ENCODE assay signal across 8 cellular contexts in the genomic region with DNA sequence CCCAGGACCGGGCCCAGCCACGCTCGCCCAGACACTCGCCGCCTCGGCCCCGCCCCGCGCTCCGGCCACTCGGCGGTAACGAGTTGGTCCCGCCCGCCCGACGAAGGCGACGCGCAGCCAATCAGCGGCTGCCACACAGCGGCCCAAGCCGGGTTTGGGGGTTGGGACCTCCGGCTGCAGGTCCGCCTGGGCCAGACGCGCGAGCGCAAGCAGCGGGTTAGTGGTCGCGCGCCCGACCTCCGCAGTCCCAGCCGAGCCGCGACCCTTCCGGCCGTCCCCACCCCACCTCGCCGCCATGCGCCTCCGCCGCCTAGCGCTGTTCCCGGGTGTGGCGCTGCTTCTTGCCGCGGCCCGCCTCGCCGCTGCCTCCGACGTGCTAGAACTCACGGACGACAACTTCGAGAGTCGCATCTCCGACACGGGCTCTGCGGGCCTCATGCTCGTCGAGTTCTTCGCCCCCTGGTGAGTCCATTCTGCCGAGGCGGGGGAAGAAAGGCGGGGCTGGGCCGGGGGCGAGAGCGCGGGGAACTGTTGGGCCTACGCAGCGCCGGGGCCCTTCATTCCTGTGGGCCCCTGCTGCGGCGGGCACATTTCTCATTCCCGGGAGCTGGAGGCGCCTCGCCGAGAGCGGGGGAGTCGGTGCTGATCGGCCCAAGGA. TPM values are rescaled to one million over a fixed set of nuclear protein-coding genes. Genes with fewer than 3 reads are reported as not detected.
A peak's percentile ranks its signal among the peaks of the same experiment; 100 is the strongest.
DNase-seq lines count a peak whose midpoint lies in the region; ATAC-seq and TF ChIP-seq lines count a peak whose summit lies in the region.
"Not testable (repeated sequence)": the region's sequence is repeated elsewhere in the genome, so short reads cannot be mapped to it uniquely, and the experiment has no call there.

Gene PDIA3, plus strand, starts transcription at position 194 of the 658 bp plus-strand sequence. Its CDS starts 102 bp downstream, at position 296.

- dilution Hi-C loops in IMR-90 (cut with HindIII; ENCODE audit: low sequenced_read_pairs, unreplicated experiment): not testable (repeated sequence)

- peak within 1 kb of the TSS; percentile 91 for H3K23ac ChIP-seq in IMR-90 (ENCODE audit: low read depth, low read length)

- H2BK15ac ChIP-seq in IMR-90 (ENCODE audit: low read depth, low read length): not testable (repeated sequence)

- H2BK20ac ChIP-seq in IMR-90 (ENCODE audit: low read depth, low read length): not testable (repeated sequence)

- not testable (repeated sequence) for H3K9me2 ChIP-seq in PC-9 (ENCODE audit: insufficient read depth)

- intact Hi-C loops in IMR-90 (cut with micrococcal nuclease); PC-9 (cut with micrococcal nuclease; ENCODE audit: unreplicated experiment); mucosa of descending colon (cut with DNase I, micrococcal nuclease): not testable (repeated sequence)

- TF ChIP-seq POLR2A in IMR-90 (IDR thresholded peaks at IDR 0.05; ENCODE audit: low read depth, low read length): peak; percentile 92

- peak within 1 kb of the TSS; percentile 96 for H3K9ac ChIP-seq in IMR-90 (ENCODE audit: low read depth, low read length)

- not testable (repeated sequence) for H3K36me3 ChIP-seq in IMR-90 (ENCODE audit: control insufficient read depth, insufficient read depth, low read length); PC-9 (ENCODE audit: low read depth); mucosa of descending colon (ENCODE audit: low read depth)

- POLR2A ChIA-PET in IMR-90 (lab: Charles Lee; ENCODE audit: unreplicated experiment): interaction anchor here (1.0 kb wide), 1 partner anchor 48 kb away, joined by 3 read pairs; no protein-coding TSS in a partner anchor
- POLR2A ChIA-PET in PC-9 (lab: Charles Lee; ENCODE audit: unreplicated experiment): not testable (repeated sequence)

- not testable (repeated sequence) for TF ChIP-seq CTCF in IMR-90 (conservative IDR thresholded peaks at IDR 0.05; ENCODE audit: low read depth, low read length); PC-9 (conservative IDR thresholded peaks at IDR 0.05); epithelial cell of proximal tubule (conservative IDR thresholded peaks at IDR 0.05; ENCODE audit: low read depth, low read length); mucosa of descending colon (IDR thresholded peaks at IDR 0.05)

- H2AFZ ChIP-seq in IMR-90 (replicated peaks; ENCODE audit: low read length, poor library complexity): peak within 1 kb of the TSS; percentile 90
- H2AFZ ChIP-seq in PC-9: peak within 1 kb of the TSS; percentile 70

- H3K4me1 Mint-ChIP-seq in activated T-cell treated with anti-CD3 and anti-CD28 coated beads, Interleukin-2, amount 50 U/mL, for 24 hours (ENCODE audit: low read depth): peaks cover 36% of the 10 kb centered on the region

- H3K9me1 ChIP-seq in IMR-90 (ENCODE audit: insufficient read depth, low read length): not testable (repeated sequence)

- H3K27ac ChIP-seq in IMR-90 (ENCODE audit: insufficient read depth, low read length): peak within 1 kb of the TSS; percentile 98
- H3K27ac ChIP-seq in PC-9: peak within 1 kb of the TSS; percentile 80

- ATAC-seq in GM21529 (IDR thresholded peaks at IDR 0.05; ENCODE audit: unreplicated experiment) (peak; percentile 70), IMR-90 (ENCODE audit: low read depth) (peak; percentile 98), mucosa of descending colon (peak; percentile 97)

- peak within 1 kb of the TSS; percentile 72 for H3K56ac ChIP-seq in IMR-90 (ENCODE audit: extremely low read depth, insufficient read depth, low read length)

- H3K79me1 ChIP-seq in IMR-90 (ENCODE audit: low read depth in 1 of 2, low read length in 2 of 2): peaks cover 0 to 28% of the 10 kb centered on the region in 2 experiments; a peak in 2 of 4 replicates

- H4K91ac ChIP-seq in IMR-90 (ENCODE audit: insufficient read depth, low read depth, low read length): peak within 1 kb of the TSS; percentile 56

- H2AK5ac ChIP-seq in IMR-90 (ENCODE audit: low read depth, low read length): peak within 1 kb of the TSS; percentile 67

- not testable (repeated sequence) for BruUV-seq in IMR-90 (replicated peaks; lab: Mats Ljungman, UMichigan); PC-9 (replicated peaks; lab: Mats Ljungman, UMichigan)

- WGBS in IMR-90 (ENCODE audit: extremely low coverage in 2 of 2, insufficient read length in 1 of 2), 2 experiments: 0% methylated on average over 52 of the region's 84 CpGs; no CpG with 5 or more reads in 1 of the 2 experiments

- not testable (repeated sequence) for H3K9me3 Mint-ChIP-seq in activated T-cell treated with anti-CD3 and anti-CD28 coated beads, Interleukin-2, amount 50 U/mL, for 24 hours

- not testable (repeated sequence) for H3F3A ChIP-seq in PC-9 (ENCODE audit: insufficient read depth, low read depth)

- not testable (repeated sequence) for H3K27me3 Mint-ChIP-seq in activated T-cell treated with anti-CD3 and anti-CD28 coated beads, Interleukin-2, amount 50 U/mL, for 24 hours

- CTCF ChIA-PET in IMR-90 (lab: Yijun Ruan, JAX): interaction anchor here (1.4 kb wide), 1 partner anchor 13 kb away, joined by 5 read pairs; no protein-coding TSS in a partner anchor
- CTCF ChIA-PET in PC-9 (lab: Charles Lee): not testable (repeated sequence)

- peak within 1 kb of the TSS; percentile 32 for H2BK120ac ChIP-seq in IMR-90 (ENCODE audit: low read depth, low read length)

- H2BK5ac ChIP-seq in IMR-90 (ENCODE audit: low read depth, low read length, poor library complexity, severe bottlenecking): peak within 1 kb of the TSS; percentile 97

- H3K18ac ChIP-seq in IMR-90 (ENCODE audit: low read depth, low read length): peak within 1 kb of the TSS; percentile 21; the same call in 1 of the 2 replicates

- TF ChIP-seq RAD21 in IMR-90 (IDR thresholded peaks at IDR 0.05; ENCODE audit: low read length): 0 out of 2 replicates have a peak, but pooled peaks have one; percentile 3

- H3K27ac Mint-ChIP-seq in activated T-cell treated with anti-CD3 and anti-CD28 coated beads, Interleukin-2, amount 50 U/mL, for 24 hours: peak within 1 kb of the TSS; percentile 98

- peaks cover 44% of the 10 kb centered on the region for H4K20me1 ChIP-seq in IMR-90 (ENCODE audit: insufficient read depth, low read length)
- H4K20me1 ChIP-seq in PC-9 (ENCODE audit: insufficient read depth): peaks cover 20% of the 10 kb centered on the region

- peak within 1 kb of the TSS; percentile 90 for H3K4me3 Mint-ChIP-seq in activated T-cell treated with anti-CD3 and anti-CD28 coated beads, Interleukin-2, amount 50 U/mL, for 24 hours

- not testable (repeated sequence) for H3K4me1 ChIP-seq in IMR-90 (ENCODE audit: control insufficient read depth, insufficient read depth, low read length); PC-9 (replicated peaks; ENCODE audit: insufficient read depth)
- H3K4me1 ChIP-seq in mucosa of descending colon (ENCODE audit: low read depth): peaks cover 23% of the 10 kb centered on the region

- peaks cover 30% of the 10 kb centered on the region for H3K36me3 Mint-ChIP-seq in activated T-cell treated with anti-CD3 and anti-CD28 coated beads, Interleukin-2, amount 50 U/mL, for 24 hours (ENCODE audit: low read depth)

- peak within 1 kb of the TSS; percentile 96 for H3K4me3 ChIP-seq in IMR-90 (ENCODE audit: insufficient read depth, low read depth, low read length)
- H3K4me3 ChIP-seq in PC-9: peak within 1 kb of the TSS; percentile 79
- peak within 1 kb of the TSS; percentile 81 for H3K4me3 ChIP-seq in epithelial cell of proximal tubule (ENCODE audit: low read depth, low read length)
- H3K4me3 ChIP-seq in mucosa of descending colon: peak within 1 kb of the TSS; percentile 70

- DNase-seq in DMS 273 treated with DMSO at 0.1 percent for 48 hours (lab: John Stamatoyannopoulos, UW): peak; percentile 4
- DNase-seq in IMR-90: peak; percentile 87
- peak; percentile 72 to 91 for DNase-seq in PC-9
- DNase-seq in activated T-cell treated with anti-CD3 and anti-CD28 coated beads, Interleukin-2, amount 50 U/mL, for 24 hours: peak; percentile 93
- not testable (repeated sequence) for DNase-seq in epithelial cell of proximal tubule (ENCODE audit: low read depth)
- DNase-seq in mucosa of descending colon: peak; percentile 93 to 97 (median 97)
- peak; percentile 87 to 89 for DNase-seq in stimulated activated CD8-positive, alpha-beta memory T cell treated with anti-CD3 and anti-CD28 coated beads, Interleukin-2, amount 100 ng/mL, for 48 hours (ENCODE audit: low read depth in 2 of 2)

- H4K5ac ChIP-seq in IMR-90 (ENCODE audit: low read depth, low read length): peak within 1 kb of the TSS; percentile 87

- H2AK9ac ChIP-seq in IMR-90 (replicated peaks; ENCODE audit: low read depth, low read length, poor library complexity): peak within 1 kb of the TSS; percentile 95

- in situ Hi-C loops in IMR-90 (cut with MboI; ENCODE audit: low sequenced_read_pairs): not testable (repeated sequence)

- H3K14ac ChIP-seq in IMR-90 (replicated peaks; ENCODE audit: low read depth, low read length): peak within 1 kb of the TSS; percentile 93

- H3K79me2 ChIP-seq in PC-9 (ENCODE audit: low read depth): peaks cover 50% of the 10 kb centered on the region

- not testable (repeated sequence) for H3K9me3 ChIP-seq in IMR-90 (ENCODE audit: control insufficient read depth, insufficient read depth, low read length); PC-9 (ENCODE audit: insufficient read depth, low read depth); mucosa of descending colon

- peak within 1 kb of the TSS; percentile 72 to 90; a peak in 3 of 4 replicates for H4K8ac ChIP-seq in IMR-90 (ENCODE audit: low read depth in 2 of 2, low read length in 2 of 2)

- H3K4ac ChIP-seq in IMR-90 (ENCODE audit: low read depth, low read length): peak within 1 kb of the TSS; percentile 91

- not testable (repeated sequence) for H3K27me3 ChIP-seq in IMR-90 (ENCODE audit: control insufficient read depth, insufficient read depth, low read length); PC-9 (ENCODE audit: insufficient read depth, low read depth)

- H3K4me2 ChIP-seq in IMR-90 (ENCODE audit: low read depth, low read length) (peak within 1 kb of the TSS; percentile 97), PC-9 (peak within 1 kb of the TSS; percentile 94)

TF ChIP-seq in IMR-90, 13 proteins besides CTCF, POLR2A, EP300 and RAD21:
- TF ChIP-seq FOS (IDR thresholded peaks at IDR 0.05; ENCODE audit: low read depth, low read length) (0 out of 2 replicates have a peak, but pooled peaks have one; percentile 15), MAZ (IDR thresholded peaks at IDR 0.05; ENCODE audit: borderline replicate concordance, low read depth, low read length) (peak; percentile 85; the same call in 1 of the 2 replicates), MXI1 (IDR thresholded peaks at IDR 0.05; ENCODE audit: borderline replicate concordance, low read depth, low read length) (peak; percentile 40; the same call in 1 of the 2 replicates)

RNA-seq across cellular contexts. Expression of gene PDIA3, which starts in this region (rescaled TPM):
- total RNA-seq in IMR-90 (2012; rRNA removed) (103 and 155 TPM in 2 replicates), PC-9 (2021) (435 and 445 TPM in 2 replicates), epithelial cell of proximal tubule (216 and 243 TPM in 2 replicates), mucosa of descending colon (100 to 1,000 TPM; 214 to 566 (median 262) TPM)
- 396 and 980 TPM in 2 replicates for polyA plus RNA-seq in IMR-90 (2012; rRNA removed)
- polyA plus RNA-seq in IMR-90 (2012; cell fraction: cytosol; rRNA removed): 100 and 114 TPM in 2 replicates
- 42.3 and 121 TPM in 2 replicates for polyA plus RNA-seq in IMR-90 (2012; cell fraction: nucleus; rRNA removed; ENCODE audit: low replicate concordance)
